20 cellular contexts compared by ENCODE assay signal in the genomic region with DNA sequence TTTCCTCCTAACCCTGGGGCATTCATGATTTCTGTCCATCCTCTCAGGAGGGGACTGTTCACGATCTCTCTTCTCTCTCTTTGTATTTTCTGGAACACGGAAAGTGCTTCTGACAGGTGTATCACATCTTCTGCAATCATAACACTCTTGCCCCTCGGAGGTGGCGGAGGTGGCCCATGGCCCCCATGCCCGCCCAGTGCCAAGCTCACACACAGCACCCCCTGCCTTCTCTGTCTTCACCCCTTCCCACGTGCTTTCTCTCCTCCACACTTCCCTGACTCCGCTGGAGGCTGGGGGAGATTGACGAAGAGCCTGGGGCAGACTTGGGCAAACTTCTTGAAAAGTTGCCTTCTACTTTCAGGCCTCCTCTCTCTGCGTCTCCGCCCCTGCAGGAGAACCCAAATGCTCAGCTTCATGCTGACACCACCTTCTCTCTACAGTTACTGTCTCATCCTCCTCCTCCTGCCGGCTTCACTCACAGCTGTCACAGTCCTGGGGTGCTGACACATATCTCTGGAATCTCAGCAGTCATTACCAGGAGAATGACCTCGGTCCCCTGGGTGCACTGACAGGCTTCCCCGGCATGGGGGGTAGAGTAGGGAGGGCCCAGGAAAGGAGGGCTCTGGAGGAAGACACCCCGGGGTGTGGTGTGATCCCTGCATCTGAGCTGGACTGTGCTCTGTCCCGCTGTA.
A peak's percentile ranks its signal among the peaks of the same experiment; 100 is the strongest.
DNase-seq lines count a peak whose midpoint lies in the region; ATAC-seq, FAIRE-seq and TF ChIP-seq lines count a peak whose summit lies in the region.
"Had no signal": no experiment of that assay in that cellular context is flagged by ENCODE, and none has a peak within 500 bp of the region (broad histone marks: within the 10 kb centered on the region; RNA-seq: fewer than 3 reads in every experiment).

No MANE protein-coding gene starts in this region.

- H3K27me3 ChIP-seq in GM23248 (replicated peaks; ENCODE audit: insufficient read depth) (peaks cover 14% of the 10 kb centered on the region; the same call in 1 of the 2 replicates), foreskin keratinocyte (peaks cover 35% of the 10 kb centered on the region)
- H3K27me3 ChIP-seq: thyroid gland had no signal

- H3K9me2 ChIP-seq in GM23248 (ENCODE audit: insufficient read depth): no peaks in the 10 kb centered on the region

- no peak for TF ChIP-seq CTCF in foreskin keratinocyte (conservative IDR thresholded peaks at IDR 0.05)

- DNase-seq in 8988T (peak; percentile 91), GM23248 (peak; percentile 65), RCC 7860 (ENCODE audit: low spot score) (peak; percentile 88), foreskin keratinocyte (peak in 1 of 2 donors; percentile 42), epidermal melanocyte (ENCODE audit: insufficient read length, low spot score) (no peak), NCI-H526 treated with DMSO at 0.1 percent for 48 hours (lab: John Stamatoyannopoulos, UW) (no peak)
- DNase-seq in stimulated activated naive CD8-positive, alpha-beta T cell treated with anti-CD3 and anti-CD28 coated beads, Interleukin-15, Interleukin-2, amounts not matched to agents 100 U/mL and 50 U/mL, for 24 hours: no peak
- no peak for DNase-seq in NK-92 treated with Interleukin-12 subunit alpha and Interleukin-12 subunit beta, amount 100 ng/mL, for 24 hours (lab: John Stamatoyannopoulos, UW)
- DNase-seq: activated CD8-positive, alpha-beta T cell treated with anti-CD3 and anti-CD28 coated beads for 36 hours; activated effector memory CD4-positive, alpha-beta T cell treated with Interleukin-2 at 50 U/mL for 16 hours; DMS53; effector memory CD4-positive, alpha-beta T cell; gastrocnemius medialis; kidney; mucosa of descending colon; NCI-H510A treated with DMSO at 0.1 percent for 48 hours; posterior cingulate gyrus; SHP77; thyroid gland had no signal

- WGBS in GM23248 (ENCODE audit: low coverage in 1 of 2, low lambda C conversion rate in 2 of 2, missing lambda C conversion rate in 2 of 2), 2 experiments: 20 to 25% methylated on average over 15 of the region's 15 CpGs

- peak; percentile 47 for ATAC-seq in foreskin keratinocyte
- no peak for ATAC-seq in stimulated activated naive CD8-positive, alpha-beta T cell treated with anti-CD3 and anti-CD28 coated beads, Interleukin-15, Interleukin-2, amounts not matched to agents 100 U/mL and 50 U/mL, for 24 hours
- ATAC-seq: activated CD8-positive, alpha-beta T cell treated with anti-CD3 and anti-CD28 coated beads for 36 hours; gastrocnemius medialis; mucosa of descending colon had no signal

- H3K79me2 ChIP-seq in GM23248 (ENCODE audit: insufficient read depth): no peaks in the 10 kb centered on the region

- H4K20me1 ChIP-seq in GM23248 (ENCODE audit: insufficient read depth): no peaks in the 10 kb centered on the region

- no peak overlapping the region for H2AFZ ChIP-seq in GM23248

- H3K9ac ChIP-seq in GM23248: no peak overlapping the region
- H3K9ac ChIP-seq: KMS-11 had no signal

- no peaks in the 10 kb centered on the region for H3K36me3 ChIP-seq in GM23248 (ENCODE audit: low read depth)
- H3K36me3 ChIP-seq: gastrocnemius medialis, thyroid gland had no signal

- H3F3A ChIP-seq in GM23248 (ENCODE audit: insufficient read depth): no peaks in the 10 kb centered on the region

- peak; percentile 88 for FAIRE-seq in RCC 7860 (lab: Jason Lieb, UNC)
- FAIRE-seq: kidney had no signal

- H3K4me3 ChIP-seq in GM23248: no peak overlapping the region
- H3K4me3 ChIP-seq: gastrocnemius medialis, mucosa of descending colon, thyroid gland had no signal

- no peak overlapping the region for H3K4me2 ChIP-seq in GM23248 (ENCODE audit: unreplicated experiment)
- H3K4me2 ChIP-seq: KMS-11 had no signal

- H3K27ac ChIP-seq in GM23248: no peak overlapping the region
- H3K27ac ChIP-seq in foreskin keratinocyte: no peak overlapping the region
- H3K27ac ChIP-seq: gastrocnemius medialis, KMS-11, thyroid gland had no signal

- no peaks in the 10 kb centered on the region for H3K9me3 ChIP-seq in GM23248 (ENCODE audit: low read depth)
- H3K9me3 ChIP-seq: gastrocnemius medialis, mucosa of descending colon, thyroid gland had no signal

- H3K4me1 ChIP-seq in GM23248 (ENCODE audit: insufficient read depth) (0 out of 2 replicates have a peak, but pooled peaks cover 5% of the 10 kb centered on the region), foreskin keratinocyte (no peaks in the 10 kb centered on the region)
- H3K4me1 ChIP-seq: gastrocnemius medialis, thyroid gland had no signal

- in situ Hi-C loops in GM23248 (cut with MboI): no loop called here

Comparison
In these comparisons a context has a peak if more than half of its experiments do, and no peak if none do; other contexts are left out.
1. DNase-seq: peak in 8988T (single experiment), GM23248 (single experiment) and RCC 7860 (single experiment); none in epidermal melanocyte (single experiment), stimulated activated naive CD8-positive, alpha-beta T cell treated with anti-CD3 and anti-CD28 coated beads, Interleukin-15, Interleukin-2, amounts not matched to agents 100 U/mL and 50 U/mL, for 24 hours (single experiment), NCI-H526 treated with DMSO at 0.1 percent for 48 hours (single experiment) and NK-92 treated with Interleukin-12 subunit alpha and Interleukin-12 subunit beta, amount 100 ng/mL, for 24 hours (single experiment).